ENCODE assay signal across 9 cellular contexts in the genomic region with DNA sequence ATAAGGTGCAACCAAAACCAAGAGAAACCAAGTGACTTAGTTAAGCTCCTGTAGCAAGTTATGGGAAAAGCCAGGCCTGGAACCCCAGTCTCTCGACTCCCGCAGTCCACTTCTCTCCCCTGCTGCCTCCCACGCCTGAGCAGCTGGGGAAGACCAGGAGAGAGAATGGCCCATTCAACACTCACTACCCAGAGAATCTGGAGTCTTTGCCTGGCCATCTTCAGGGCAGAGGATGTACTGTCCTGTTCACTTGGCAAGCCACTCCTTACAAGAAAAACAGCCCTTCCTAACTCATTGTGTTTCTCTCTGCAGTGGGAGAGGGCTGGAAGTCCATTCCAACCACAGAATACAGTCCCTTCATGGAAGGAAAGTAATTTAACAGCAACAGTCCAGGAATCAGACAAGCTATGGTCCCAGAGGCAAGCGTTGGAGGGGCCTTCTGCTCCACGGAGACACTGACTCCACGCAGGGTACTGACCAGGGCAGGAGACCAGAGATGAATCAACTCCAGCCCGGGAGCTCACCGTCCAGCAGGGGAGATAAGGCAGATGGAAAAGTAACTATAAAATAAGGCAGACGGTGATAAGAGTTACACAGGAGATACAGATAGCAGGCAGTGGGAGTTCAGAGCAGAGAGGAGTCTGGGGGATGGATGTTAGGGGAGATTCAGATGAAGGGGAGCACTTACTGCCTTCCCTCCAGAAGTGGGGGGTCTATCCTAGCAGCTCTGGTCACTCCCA. TPM values are rescaled to one million over a fixed set of nuclear protein-coding genes. Genes with fewer than 3 reads are reported as not detected.
A peak's percentile ranks its signal among the peaks of the same experiment; 100 is the strongest.
DNase-seq lines count a peak whose midpoint lies in the region; ATAC-seq, FAIRE-seq and TF ChIP-seq lines count a peak whose summit lies in the region.
"Had no signal": no experiment of that assay in that cellular context is flagged by ENCODE, and none has a peak within 500 bp of the region (broad histone marks: within the 10 kb centered on the region; RNA-seq: fewer than 3 reads in every experiment).

No MANE protein-coding gene starts in this region.

- H3K9me3 Mint-ChIP-seq in astrocyte (ENCODE audit: unreplicated experiment) = no peaks in the 10 kb centered on the region

- H3K27me3 Mint-ChIP-seq in astrocyte (ENCODE audit: low read depth, unreplicated experiment) = peaks cover 2% of the 10 kb centered on the region

- H3K4me1 ChIP-seq in astrocyte (ENCODE audit: insufficient read depth, low read length) (peaks cover 16% of the 10 kb centered on the region), left lung (peaks cover 9 to 42% of the 10 kb centered on the region in 2 donors)

- peak overlapping the region; percentile 71 for H3K4me3 ChIP-seq in Jurkat, Clone E6-1 (ENCODE audit: low read length)
- H3K4me3 ChIP-seq in astrocyte (ENCODE audit: insufficient read depth, low read depth, low read length) (peak overlapping the region; percentile 55), left lung (peak overlapping the region; percentile 54 to 58)

- TF ChIP-seq CTCF in astrocyte (IDR thresholded peaks at IDR 0.05; ENCODE audit: insufficient read depth, low read depth, low read length) = no peak
- no peak for TF ChIP-seq CTCF in left lung (IDR thresholded peaks at IDR 0.05)

- peak overlapping the region; percentile 89 for H3K4me2 ChIP-seq in astrocyte (ENCODE audit: low read length)

- ATAC-seq in left lung (no peak), GM21528 (IDR thresholded peaks at IDR 0.05; ENCODE audit: low FRiP score, unreplicated experiment) (no peak)

- H3K4me3 Mint-ChIP-seq in astrocyte (ENCODE audit: unreplicated experiment) = peak overlapping the region; percentile 89

- peaks cover 17% of the 10 kb centered on the region for H3K79me2 ChIP-seq in astrocyte (ENCODE audit: insufficient read depth, low read length)

- DNase-seq in Jurkat, Clone E6-1 (ENCODE audit: low read depth, low spot score) = no peak
- no peak for DNase-seq in astrocyte (ENCODE audit: low read depth)
- no peak for DNase-seq in left lung
- peak; percentile 43 for DNase-seq in superior temporal gyrus (ENCODE audit: extremely low spot score)
- no peak for DNase-seq in GF-D8 (lab: John Stamatoyannopoulos, UW)
- no peak for DNase-seq in kidney tubule cell (ENCODE audit: low spot score)
- DNase-seq: NCI-H2081 treated with DMSO at 0.1 percent for 48 hours had no signal

- no peaks in the 10 kb centered on the region for H3K9me3 ChIP-seq in astrocyte (ENCODE audit: insufficient read depth, low read depth, low read length)
- no peaks in the 10 kb centered on the region for H3K9me3 ChIP-seq in left lung

- no peak for FAIRE-seq in astrocyte (lab: Jason Lieb, UNC)
- FAIRE-seq: colon had no signal

- H3K27me3 ChIP-seq in astrocyte (ENCODE audit: insufficient read depth, low read length) = no peaks in the 10 kb centered on the region
- H3K27me3 ChIP-seq in left lung = peaks cover 0 to 23% of the 10 kb centered on the region in 2 donors

- peaks cover 15% of the 10 kb centered on the region for H4K20me1 ChIP-seq in astrocyte (ENCODE audit: insufficient read depth, low read length)

- H2AFZ ChIP-seq in astrocyte (ENCODE audit: low read depth, low read length) = no peak overlapping the region

- intact Hi-C loops in left lung (cut with DNase I) = no loop called here

- H3K9ac ChIP-seq in astrocyte (ENCODE audit: low read length) = peak overlapping the region; percentile 68

- peaks cover 11% of the 10 kb centered on the region for H3K4me1 Mint-ChIP-seq in astrocyte (ENCODE audit: low read depth, unreplicated experiment)

- H3K27ac ChIP-seq in astrocyte (ENCODE audit: low read depth, low read length) = no peak overlapping the region
- H3K27ac ChIP-seq in left lung = peak overlapping the region; percentile 0 to 81

- peaks cover 11% of the 10 kb centered on the region for H3K36me3 Mint-ChIP-seq in astrocyte (ENCODE audit: low read depth, unreplicated experiment)

- H3K36me3 ChIP-seq in astrocyte (ENCODE audit: insufficient read depth, low read length) = no peaks in the 10 kb centered on the region
- H3K36me3 ChIP-seq in left lung = peaks cover 0 to 5% of the 10 kb centered on the region in 2 donors

- H3K27ac Mint-ChIP-seq in astrocyte (ENCODE audit: unreplicated experiment) = peak overlapping the region; percentile 87

RNA-seq across cellular contexts. Expression of a gene that starts 1.6 kb away (rescaled TPM):
- polyA plus RNA-seq in Jurkat, Clone E6-1 (2012; ENCODE audit: insufficient read depth, insufficient read length) = 17.1 TPM
- total RNA-seq in astrocyte (13.2 and 14.2 TPM in 2 replicates), left lung (10 to 100 TPM; 22.8 to 30.8 TPM)
